In genomic region chr12:69388371-69388770, GRCh38 we compare ENCODE assay signal across 8 cellular contexts. TPM values are rescaled to one million over a fixed set of nuclear protein-coding genes. Genes with fewer than 3 reads are reported as not detected.
DNase-seq lines count a peak whose midpoint lies in the region; ATAC-seq and TF ChIP-seq lines count a peak whose summit lies in the region.

No MANE protein-coding gene starts in this region.

- TF ChIP-seq CTCF in GM12875 (IDR thresholded peaks at IDR 0.05; ENCODE audit: borderline replicate concordance, insufficient read depth, low read depth, low read length), result 0 out of 2 replicates have a peak, but pooled peaks have one; percentile 7
- TF ChIP-seq CTCF in epithelial cell of proximal tubule (conservative IDR thresholded peaks at IDR 0.05; ENCODE audit: low read depth, low read length), result peak; percentile 57
- TF ChIP-seq CTCF in lower leg skin (IDR thresholded peaks at IDR 0.05), result no peak

- H3K4me3 ChIP-seq in GM12875 (ENCODE audit: low read depth, low read length) (no peak overlapping the region), epithelial cell of proximal tubule (ENCODE audit: low read depth, low read length) (no peak overlapping the region), lower leg skin (ENCODE audit: low read depth, poor library complexity, severe bottlenecking) (no peak overlapping the region)

- peak; percentile 46 for DNase-seq in A172 (ENCODE audit: low spot score)
- peak; percentile 24 for DNase-seq in NCI-H748 (lab: John Stamatoyannopoulos, UW; ENCODE audit: unreplicated experiment)
- DNase-seq in epithelial cell of proximal tubule (ENCODE audit: low read depth), result peak; percentile 16
- DNase-seq in putamen (ENCODE audit: low spot score), result peak; percentile 10
- DNase-seq in lower leg skin (ENCODE audit: low spot score in 2 of 2), result no peak
- DNase-seq in NCI-H774 (lab: John Stamatoyannopoulos, UW), result no peak

- ATAC-seq in HG03457 (IDR thresholded peaks at IDR 0.05; ENCODE audit: unreplicated experiment), result no peak

- no peak for TF ChIP-seq POLR2A in lower leg skin (IDR thresholded peaks at IDR 0.05)

- WGBS in lower leg skin, 2 donors, result 84 to 85% methylated on average over 1 of the region's 1 CpG

- intact Hi-C loops in lower leg skin (cut with DNase I; ENCODE audit: low total_unique reads), result no loop called here

RNA-seq across cellular contexts. Expression of gene YEATS4, which starts 28.8 kb away (rescaled TPM):
- 46.1 and 56.3 TPM in 2 replicates for total RNA-seq in A172 (2014; rRNA removed; shearing (Covaris generic))
- total RNA-seq in epithelial cell of proximal tubule (38.9 and 50.6 TPM in 2 replicates), lower leg skin (10 to 100 TPM; 10.0 to 21.7 (median 16.8) TPM)

RNA-seq across cellular contexts. Expression of gene LYZ, which starts 40.2 kb away (rescaled TPM):
- total RNA-seq in A172 (2014; rRNA removed; shearing (Covaris generic)), result 0.07 and 2.3 TPM in 2 replicates
- total RNA-seq in epithelial cell of proximal tubule (not detected in 2 replicates), lower leg skin (10 to 100 TPM in 3 of 4 donors, 1 to 10 TPM in 1; 6.8 to 27.8 (median 18.8) TPM)

Comparison
In these comparisons a context has a peak if more than half of its experiments do, and no peak if none do; other contexts are left out.
1. DNase-seq: peak in A172 (single experiment), NCI-H748 (single experiment), epithelial cell of proximal tubule (single experiment) and putamen (single experiment); none in lower leg skin (0 of 2) and NCI-H774 (single experiment).
2. CTCF ChIP-seq: peak in GM12875 (single experiment) and epithelial cell of proximal tubule (single experiment); none in lower leg skin (0 of 3).